ENCODE assay signal across 12 cellular contexts in genomic region chr5:99059685-99060084, GRCh38.
A peak's percentile ranks its signal among the peaks of the same experiment; 100 is the strongest.
DNase-seq lines count a peak whose midpoint lies in the region; ATAC-seq and TF ChIP-seq lines count a peak whose summit lies in the region.
"Had no signal": no experiment of that assay in that cellular context is flagged by ENCODE, and none has a peak within 500 bp of the region (broad histone marks: within the 10 kb centered on the region; RNA-seq: fewer than 3 reads in every experiment).

No MANE protein-coding gene starts in this region.

- no peaks in the 10 kb centered on the region for H3K9me3 ChIP-seq in tibial nerve
- H3K9me3 ChIP-seq: testis had no signal

- H3K27me3 ChIP-seq in tibial nerve = no peaks in the 10 kb centered on the region
- H3K27me3 ChIP-seq: testis had no signal

- in situ Hi-C loops in ACHN (cut with HindIII; ENCODE audit: low pct_ligation_motif_present, low pct_unique_long_range_greater_than_20kb, low sequenced_read_pairs) = no loop called here

- CTCF ChIA-PET in GM10248 (lab: Yijun Ruan, JAX) = interaction anchor here (0.7 to 5.6 kb wide), 14 partner anchors 9 to 1829 kb away, joined by 3 to 64 read pairs (median 8); partner anchors contain the start of gene CHD1

- no peak for TF ChIP-seq CTCF in GM10248 (IDR thresholded peaks at IDR 0.05; ENCODE audit: control extremely low read depth, extremely low read depth, low read depth, missing control alignments)
- TF ChIP-seq CTCF in tibial nerve (IDR thresholded peaks at IDR 0.05) = no peak

- H3K27ac ChIP-seq in tibial nerve = no peak overlapping the region
- H3K27ac ChIP-seq: testis had no signal

- ATAC-seq in GM19455 (IDR thresholded peaks at IDR 0.05; ENCODE audit: unreplicated experiment) (peak; percentile 75), HG02763 (IDR thresholded peaks at IDR 0.05; ENCODE audit: unreplicated experiment) (peak; percentile 60), HG03469 (IDR thresholded peaks at IDR 0.05; ENCODE audit: unreplicated experiment) (peak; percentile 50)
- ATAC-seq: activated CD8-positive, alpha-beta T cell treated with anti-CD3 and anti-CD28 coated beads, Interleukin-2, amount 10 ng/mL, durations not matched to agents 7 days and 5 days; right cardiac atrium had no signal

- POLR2A ChIA-PET in GM10248 (lab: Yijun Ruan, JAX) = no interaction called here

- H3K36me3 ChIP-seq in tibial nerve = no peaks in the 10 kb centered on the region

- peaks cover 0 to 10% (median 0%) of the 10 kb centered on the region in 4 donors for H3K4me1 ChIP-seq in tibial nerve
- H3K4me1 ChIP-seq: testis had no signal

- no peak for TF ChIP-seq EP300 in tibial nerve (IDR thresholded peaks at IDR 0.05)

- H3K4me3 ChIP-seq in tibial nerve = no peak overlapping the region
- H3K4me3 ChIP-seq: testis had no signal

- no peak for TF ChIP-seq POLR2A in tibial nerve (IDR thresholded peaks at IDR 0.05)

- DNase-seq in GM10248 (ENCODE audit: extremely low spot score) (peak; percentile 24), NCI-H187 treated with DMSO at 0.1 percent for 48 hours (lab: John Stamatoyannopoulos, UW) (no peak), ACHN (no peak), tibial nerve (ENCODE audit: low spot score in 2 of 2) (no peak)
- DNase-seq in NK-92 treated with Interleukin-12 subunit alpha and Interleukin-12 subunit beta, amount 100 ng/mL, for 24 hours (lab: John Stamatoyannopoulos, UW) = no peak
- DNase-seq: NCI-H2081 treated with DMSO at 0.1 percent for 48 hours had no signal
